ENCODE assay signal across 22 cellular contexts in genomic region chr7:123060446-123060845, GRCh38.
"Had no signal": no experiment of that assay in that cellular context is flagged by ENCODE, and none has a peak within 500 bp of the region (broad histone marks: within the 10 kb centered on the region; RNA-seq: fewer than 3 reads in every experiment).

No MANE protein-coding gene starts in this region.

- H3K27me3 Mint-ChIP-seq: IgD-negative memory B cell had no signal

- H3K4me2 ChIP-seq: KMS-11 had no signal

- DNase-seq: Kasumi-1, MM.1S, NCI-H1092 treated with DMSO at 0.1 percent for 48 hours, NCI-H1436, NCI-H187, NCI-H2029, NCI-H2081 treated with DMSO at 0.1 percent for 48 hours, NCI-H2171, NCI-H226, NCI-H446, NCI-H510A, NCI-H526, NCI-H748 treated with DMSO at 0.1 percent for 48 hours, Right ventricle myocardium superior, RPMI8226, SIG-M5 had no signal

- H3K27ac Mint-ChIP-seq: IgD-negative memory B cell had no signal

- H3K9me3 ChIP-seq: SJSA1 had no signal

- H3K4me3 Mint-ChIP-seq: IgD-negative memory B cell had no signal

- H3K36me3 Mint-ChIP-seq: IgD-negative memory B cell had no signal

- H3K4me3 ChIP-seq: K562, SJSA1 had no signal

- H3K27ac ChIP-seq: HL-60, KMS-11, SJSA1 had no signal

- H3K36me3 ChIP-seq: SJSA1 had no signal

- H3K4me1 Mint-ChIP-seq: IgD-negative memory B cell had no signal

- H3K27me3 ChIP-seq: SJSA1 had no signal

- FAIRE-seq: HTR-8/SVneo, K562 had no signal

- H3K4me1 ChIP-seq: SJSA1 had no signal

- ATAC-seq: K562 had no signal

- H3K9ac ChIP-seq: KMS-11 had no signal
